12 cellular contexts compared by ENCODE assay signal in the genomic region with DNA sequence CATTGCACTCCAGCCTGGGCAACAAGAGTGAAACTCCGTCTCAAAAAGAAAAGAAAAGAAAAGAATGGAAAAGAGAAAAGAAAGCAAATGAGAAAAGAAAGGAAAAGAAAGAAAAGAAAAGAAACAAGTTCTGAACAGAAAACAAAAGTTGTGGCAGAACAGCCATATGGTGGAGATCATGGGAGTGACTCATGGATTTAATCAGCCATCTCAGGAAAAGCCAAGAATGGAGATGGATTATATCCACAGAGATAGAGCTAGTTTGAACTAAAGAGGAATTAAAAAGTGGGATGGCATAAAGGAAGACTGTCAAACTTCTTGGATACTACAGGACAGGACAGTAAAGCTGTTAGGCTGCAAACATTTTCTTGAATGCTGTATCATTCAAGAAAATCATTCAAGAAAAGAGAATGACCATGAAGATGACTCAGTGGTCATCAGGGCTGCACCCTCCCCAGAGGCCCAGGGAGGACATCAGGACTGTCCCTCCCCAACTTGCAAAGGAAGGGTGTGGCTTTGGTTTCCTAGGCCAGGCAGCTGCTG.
DNase-seq lines count a peak whose midpoint lies in the region; ATAC-seq and TF ChIP-seq lines count a peak whose summit lies in the region.
"Had no signal": no experiment of that assay in that cellular context is flagged by ENCODE, and none has a peak within 500 bp of the region (broad histone marks: within the 10 kb centered on the region; RNA-seq: fewer than 3 reads in every experiment).

No MANE protein-coding gene starts in this region.

- no peaks in the 10 kb centered on the region for H3K27me3 ChIP-seq in ascending aorta

- H3K27ac ChIP-seq in HEK293 (ENCODE audit: extremely low read depth, low read depth, low read length) (no peak overlapping the region), ascending aorta (peak overlapping the region; percentile 30 to 37), skin epidermis (peak overlapping the region in 16 of 21 experiments; percentile 12 to 86 (median 42))

- POLR2A ChIA-PET in HEK293 (lab: Yijun Ruan, JAX): interaction anchor here (1.2 kb wide), 1 partner anchor 71 kb away, joined by 3 read pairs; no protein-coding TSS in a partner anchor

- H3K36me3 ChIP-seq in HEK293 (ENCODE audit: control insufficient read depth in 2 of 2, insufficient read depth in 1 of 2, low read length in 2 of 2) (no peaks in the 10 kb centered on the region), ascending aorta (no peaks in the 10 kb centered on the region)

- peaks cover 5% of the 10 kb centered on the region for H3K4me1 ChIP-seq in HEK293 (ENCODE audit: control insufficient read depth, insufficient read depth, low read length)
- H3K4me1 ChIP-seq in ascending aorta: no peaks in the 10 kb centered on the region

- H3K4me3 ChIP-seq in HEK293 (ENCODE audit: low read depth, low read length) (no peak overlapping the region), ascending aorta (no peak overlapping the region), skin epidermis (no peak overlapping the region)

- no peaks in the 10 kb centered on the region for H3K9me3 ChIP-seq in HEK293 (ENCODE audit: control insufficient read depth, insufficient read depth, low read depth, low read length)
- H3K9me3 ChIP-seq in ascending aorta: no peaks in the 10 kb centered on the region

- ATAC-seq in Right ventricle myocardium superior (ENCODE audit: poor library complexity): peak; percentile 68
- no peak for ATAC-seq in HG03045 (IDR thresholded peaks at IDR 0.05; ENCODE audit: unreplicated experiment)
- ATAC-seq: natural killer cell treated with Interleukin-12 subunit alpha and Interleukin-12 subunit beta and Interleukin-15 and Interleukin-18, amount 100 ng/mL, for 72 hours; stimulated activated effector memory CD8-positive, alpha-beta T cell treated with anti-CD3 and anti-CD28 coated beads, Interleukin-12 subunit alpha, Interleukin-12 subunit beta, amount 100 ng/mL, for 72 hours had no signal

- TF ChIP-seq CTCF in HEK293 (tag by site-specific recombination; IDR thresholded peaks at IDR 0.05): no peak
- no peak for TF ChIP-seq CTCF in ascending aorta (IDR thresholded peaks at IDR 0.05)

- intact Hi-C loops in ascending aorta (cut with DNase I) (no loop called here), Right ventricle myocardium superior (cut with DNase I) (no loop called here)

- no peak for DNase-seq in ascending aorta (ENCODE audit: low spot score in 2 of 2)
- DNase-seq in Right ventricle myocardium superior: peak; percentile 54
- no peak for DNase-seq in pons (ENCODE audit: low spot score)
- no peak for DNase-seq in NCI-H2107 treated with DMSO at 0.1 percent for 48 hours (lab: John Stamatoyannopoulos, UW; ENCODE audit: unreplicated experiment)
- no peak for DNase-seq in activated T-cell treated with anti-CD3 and anti-CD28 coated beads, Interleukin-2, amount 50 U/mL, for 48 hours
- DNase-seq: activated naive CD8-positive, alpha-beta T cell treated with anti-CD3 and anti-CD28 coated beads, Interleukin-2, amount 10 ng/mL, durations not matched to agents 7 days and 5 days; NCI-H524 had no signal

- CTCF ChIA-PET in HEK293 (lab: Yijun Ruan, JAX): interaction anchor here (0.6 to 0.9 kb wide), 3 partner anchors 12 to 71 kb away, joined by 3 to 6 read pairs (median 5); no protein-coding TSS in a partner anchor

TF ChIP-seq in HEK293, 187 proteins besides CTCF, POLR2A, EP300 and RAD21 (continues in another document):
- TF ChIP-seq ZNF302 (tag by site-specific recombination; IDR thresholded peaks at IDR 0.05; ENCODE audit: low read depth) (no peak), KLF16 (tag by site-specific recombination; IDR thresholded peaks at IDR 0.05) (no peak), ZNF350 (tag by site-specific recombination; IDR thresholded peaks at IDR 0.05) (no peak), ZBTB17 (tag by site-specific recombination; IDR thresholded peaks at IDR 0.05) (peak; percentile 69), ZNF513 (tag by site-specific recombination; IDR thresholded peaks at IDR 0.05) (no peak), ZNF175 (tag by site-specific recombination; IDR thresholded peaks at IDR 0.05) (no peak), KLF9 (tag by site-specific recombination; IDR thresholded peaks at IDR 0.05; ENCODE audit: low read depth) (no peak), ZNF248 (tag by site-specific recombination; IDR thresholded peaks at IDR 0.05) (no peak), ZNF792 (tag by site-specific recombination; IDR thresholded peaks at IDR 0.05) (no peak), HOXA7 (CRISPR knock-in tag; IDR thresholded peaks at IDR 0.05; ENCODE audit: borderline replicate concordance) (no peak), ZNF549 (tag by site-specific recombination; IDR thresholded peaks at IDR 0.05) (no peak), ZNF664 (tag by site-specific recombination; IDR thresholded peaks at IDR 0.05) (peak; percentile 85), PRDM6 (tag by site-specific recombination; IDR thresholded peaks at IDR 0.05) (no peak), SCRT1 (tag by site-specific recombination; IDR thresholded peaks at IDR 0.05; ENCODE audit: borderline replicate concordance) (no peak), ZNF830 (tag by site-specific recombination; IDR thresholded peaks at IDR 0.05; ENCODE audit: low read depth) (no peak), ZNF366 (tag by site-specific recombination; conservative IDR thresholded peaks at IDR 0.05) (peak; percentile 75), ZNF707 (tag by site-specific recombination; IDR thresholded peaks at IDR 0.05) (no peak), KLF1 (tag by site-specific recombination; IDR thresholded peaks at IDR 0.05) (no peak), ZNF292 (tag by site-specific recombination; IDR thresholded peaks at IDR 0.05; ENCODE audit: borderline replicate concordance, low read depth) (no peak), ZNF202 (tag by site-specific recombination; IDR thresholded peaks at IDR 0.05; ENCODE audit: borderline replicate concordance) (no peak), ZNF239 (tag by site-specific recombination; IDR thresholded peaks at IDR 0.05) (no peak)
- TF ChIP-seq, protein P1, sequence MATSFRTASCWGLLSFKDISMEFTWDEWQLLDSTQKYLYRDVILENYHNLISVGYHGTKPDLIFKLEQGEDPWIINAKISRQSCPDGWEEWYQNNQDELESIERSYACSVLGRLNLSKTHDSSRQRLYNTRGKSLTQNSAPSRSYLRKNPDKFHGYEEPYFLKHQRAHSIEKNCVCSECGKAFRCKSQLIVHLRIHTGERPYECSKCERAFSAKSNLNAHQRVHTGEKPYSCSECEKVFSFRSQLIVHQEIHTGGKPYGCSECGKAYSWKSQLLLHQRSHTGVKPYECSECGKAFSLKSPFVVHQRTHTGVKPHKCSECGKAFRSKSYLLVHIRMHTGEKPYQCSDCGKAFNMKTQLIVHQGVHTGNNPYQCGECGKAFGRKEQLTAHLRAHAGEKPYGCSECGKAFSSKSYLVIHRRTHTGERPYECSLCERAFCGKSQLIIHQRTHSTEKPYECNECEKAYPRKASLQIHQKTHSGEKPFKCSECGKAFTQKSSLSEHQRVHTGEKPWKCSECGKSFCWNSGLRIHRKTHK (tag by site-specific recombination; IDR thresholded peaks at IDR 0.05): no peak
- TF ChIP-seq, protein P2, sequence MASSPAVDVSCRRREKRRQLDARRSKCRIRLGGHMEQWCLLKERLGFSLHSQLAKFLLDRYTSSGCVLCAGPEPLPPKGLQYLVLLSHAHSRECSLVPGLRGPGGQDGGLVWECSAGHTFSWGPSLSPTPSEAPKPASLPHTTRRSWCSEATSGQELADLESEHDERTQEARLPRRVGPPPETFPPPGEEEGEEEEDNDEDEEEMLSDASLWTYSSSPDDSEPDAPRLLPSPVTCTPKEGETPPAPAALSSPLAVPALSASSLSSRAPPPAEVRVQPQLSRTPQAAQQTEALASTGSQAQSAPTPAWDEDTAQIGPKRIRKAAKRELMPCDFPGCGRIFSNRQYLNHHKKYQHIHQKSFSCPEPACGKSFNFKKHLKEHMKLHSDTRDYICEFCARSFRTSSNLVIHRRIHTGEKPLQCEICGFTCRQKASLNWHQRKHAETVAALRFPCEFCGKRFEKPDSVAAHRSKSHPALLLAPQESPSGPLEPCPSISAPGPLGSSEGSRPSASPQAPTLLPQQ (tag by site-specific recombination; IDR thresholded peaks at IDR 0.05): no peak
